In genomic region chr7:99324559-99324958, GRCh38 we compare ENCODE assay signal across 10 cellular contexts. TPM values are rescaled to one million over a fixed set of nuclear protein-coding genes. Genes with fewer than 3 reads are reported as not detected.
DNase-seq lines count a peak whose midpoint lies in the region; ATAC-seq and TF ChIP-seq lines count a peak whose summit lies in the region.
"Had no signal": no experiment of that assay in that cellular context is flagged by ENCODE, and none has a peak within 500 bp of the region (broad histone marks: within the 10 kb centered on the region; RNA-seq: fewer than 3 reads in every experiment).

No MANE protein-coding gene starts in this region.

- POLR2A ChIA-PET in CD8-positive, alpha-beta T cell (lab: Charles Lee), result interaction anchor here (0.7 to 0.9 kb wide), 2 partner anchors 61 to 287 kb away, joined by 3 read pairs; no protein-coding TSS in a partner anchor

- peaks cover 31% of the 10 kb centered on the region for H3K4me1 Mint-ChIP-seq in CD8-positive, alpha-beta T cell (ENCODE audit: low read depth)
- H3K4me1 Mint-ChIP-seq in naive B cell, result peaks cover 20 to 39% (median 27%) of the 10 kb centered on the region in 3 donors

- H3K4me3 ChIP-seq in CD8-positive, alpha-beta T cell (ENCODE audit: low read depth, low read length), result no peak overlapping the region
- peak overlapping the region; percentile 98 for H3K4me3 ChIP-seq in Jurkat, Clone E6-1 (ENCODE audit: low read length)
- peak overlapping the region; percentile 99 for H3K4me3 ChIP-seq in astrocyte of the cerebellum (ENCODE audit: low read depth, low read length)

- H3K27me3 Mint-ChIP-seq in CD8-positive, alpha-beta T cell (ENCODE audit: low read depth), result no peaks in the 10 kb centered on the region
- H3K27me3 Mint-ChIP-seq in naive B cell, result no peaks in the 10 kb centered on the region

- H3K36me3 ChIP-seq in CD8-positive, alpha-beta T cell (ENCODE audit: insufficient read depth, low read length), result no peaks in the 10 kb centered on the region
- H3K36me3 ChIP-seq: thyroid gland had no signal

- H3K27me3 ChIP-seq in CD8-positive, alpha-beta T cell (ENCODE audit: insufficient read depth, low read length), result no peaks in the 10 kb centered on the region
- H3K27me3 ChIP-seq: thyroid gland had no signal

- peak overlapping the region; percentile 89 for H3K4me3 Mint-ChIP-seq in CD8-positive, alpha-beta T cell
- peak overlapping the region; percentile 82 to 98 (median 95) for H3K4me3 Mint-ChIP-seq in naive B cell

- TF ChIP-seq CTCF in CD8-positive, alpha-beta T cell (IDR thresholded peaks at IDR 0.05), result no peak
- no peak for TF ChIP-seq CTCF in astrocyte of the cerebellum (IDR thresholded peaks at IDR 0.05; ENCODE audit: low read depth, low read length, missing control alignments)

- CTCF ChIA-PET in CD8-positive, alpha-beta T cell (lab: Charles Lee), result interaction anchor here (1.6 kb wide), 1 partner anchor 11 kb away, joined by 5 read pairs; no protein-coding TSS in a partner anchor

- peak overlapping the region; percentile 94 for H3K27ac Mint-ChIP-seq in CD8-positive, alpha-beta T cell
- peak overlapping the region in 5 of 6 donors; percentile 7 to 94 (median 91) for H3K27ac Mint-ChIP-seq in naive B cell

- H3K9me3 ChIP-seq in CD8-positive, alpha-beta T cell (ENCODE audit: low read length), result no peaks in the 10 kb centered on the region
- H3K9me3 ChIP-seq: thyroid gland had no signal

- DNase-seq in CD8-positive, alpha-beta T cell, result no peak
- DNase-seq in Jurkat, Clone E6-1 (ENCODE audit: low read depth, low spot score), result no peak
- no peak for DNase-seq in astrocyte of the cerebellum (ENCODE audit: low read depth)
- no peak for DNase-seq in naive B cell
- DNase-seq in NCI-H1092 treated with DMSO at 0.1 percent for 48 hours (lab: John Stamatoyannopoulos, UW), result no peak
- DNase-seq in KG1 (lab: John Stamatoyannopoulos, UW), result no peak
- DNase-seq in Kasumi-1 (lab: John Stamatoyannopoulos, UW), result no peak
- DNase-seq: stimulated activated CD4-positive, alpha-beta T cell treated with anti-CD3 and anti-CD28 coated beads, Interleukin-15, amount 100 ng/mL, for 24 hours; thyroid gland had no signal

- no peaks in the 10 kb centered on the region for H3K9me3 Mint-ChIP-seq in CD8-positive, alpha-beta T cell
- H3K9me3 Mint-ChIP-seq in naive B cell, result no peaks in the 10 kb centered on the region

- ATAC-seq in CD8-positive, alpha-beta T cell, result no peak
- no peak for ATAC-seq in naive B cell (ENCODE audit: low read depth in 2 of 2)
- no peak for ATAC-seq in HG02840 (IDR thresholded peaks at IDR 0.05; ENCODE audit: low FRiP score, unreplicated experiment)

- H3K27ac ChIP-seq in CD8-positive, alpha-beta T cell (ENCODE audit: low read depth, low read length), result no peak overlapping the region

- intact Hi-C loops in CD8-positive, alpha-beta T cell (cut with DNase I, micrococcal nuclease), result loop anchor here (2.0 to 10.0 kb wide), 2 partner anchors 180 to 440 kb away; partner anchors contain the start of gene SMURF1 (in 1 of the 2)

- H3K4me1 ChIP-seq in CD8-positive, alpha-beta T cell (ENCODE audit: insufficient read depth, low read length), result peaks cover 39% of the 10 kb centered on the region

- in situ Hi-C loops in astrocyte of the cerebellum (cut with HindIII; ENCODE audit: low sequenced_read_pairs), result loop anchor here (25.0 kb wide), 1 partner anchor 312 kb away; no protein-coding TSS in a partner anchor

- H3K36me3 Mint-ChIP-seq in CD8-positive, alpha-beta T cell, result peaks cover 13% of the 10 kb centered on the region
- no peaks in the 10 kb centered on the region for H3K36me3 Mint-ChIP-seq in naive B cell

RNA-seq across cellular contexts. Expression of gene ARPC1A, which starts 1.1 kb away (rescaled TPM):
- total RNA-seq in CD8-positive, alpha-beta T cell, result 10 to 100 TPM; 33.1 to 38.2 TPM
- 77.9 TPM for polyA plus RNA-seq in Jurkat, Clone E6-1 (2012; ENCODE audit: insufficient read depth, insufficient read length)
- polyA plus RNA-seq in naive B cell (ENCODE audit: low read depth in 6 of 6), result 100 to 1,000 TPM in 2 of 6 donors, 10 to 100 TPM in 4; 49.5 to 109 (median 91.8) TPM

RNA-seq across cellular contexts. Expression of gene ARPC1B, which starts 50.0 kb away (rescaled TPM):
- total RNA-seq in CD8-positive, alpha-beta T cell, result 10 to 100 TPM; 68.5 to 70.5 TPM
- polyA plus RNA-seq in Jurkat, Clone E6-1 (2012; ENCODE audit: insufficient read depth, insufficient read length), result 235 TPM
- polyA plus RNA-seq in naive B cell (ENCODE audit: low read depth in 6 of 6), result 100 to 1,000 TPM; 434 to 595 (median 483) TPM

RNA-seq across cellular contexts. Expression of gene MYH16, which starts 51.9 kb away (rescaled TPM):
- not detected for total RNA-seq in CD8-positive, alpha-beta T cell
- polyA plus RNA-seq in Jurkat, Clone E6-1 (2012; ENCODE audit: insufficient read depth, insufficient read length), result not detected
- not detected for polyA plus RNA-seq in naive B cell (ENCODE audit: low read depth in 6 of 6)
- total RNA-seq: thyroid gland had no signal
